23 cellular contexts compared by ENCODE assay signal in genomic region chr7:33862946-33863814, GRCh38. TPM values are rescaled to one million over a fixed set of nuclear protein-coding genes. Genes with fewer than 3 reads are reported as not detected.
A peak's percentile ranks its signal among the peaks of the same experiment; 100 is the strongest.
DNase-seq lines count a peak whose midpoint lies in the region; ATAC-seq and TF ChIP-seq lines count a peak whose summit lies in the region.
"Had no signal": no experiment of that assay in that cellular context is flagged by ENCODE, and none has a peak within 500 bp of the region (broad histone marks: within the 10 kb centered on the region; RNA-seq: fewer than 3 reads in every experiment).

No MANE protein-coding gene starts in this region.

- in situ Hi-C loops in GM23248 (cut with MboI), result no loop called here

- ATAC-seq in gastroesophageal sphincter (peak; percentile 63), GM21526 (IDR thresholded peaks at IDR 0.05; ENCODE audit: low FRiP score, unreplicated experiment) (no peak), GM19328 (IDR thresholded peaks at IDR 0.05; ENCODE audit: unreplicated experiment) (no peak)
- ATAC-seq: GM12878, mucosa of descending colon, WTC11 had no signal

- H3K36me3 ChIP-seq in GM23248 (ENCODE audit: low read depth) (no peaks in the 10 kb centered on the region), gastroesophageal sphincter (no peaks in the 10 kb centered on the region), H7 (replicated peaks; ENCODE audit: control insufficient read depth, insufficient read depth, low read length) (no peaks in the 10 kb centered on the region)
- H3K36me3 ChIP-seq: vagina had no signal

- peak; percentile 41 for DNase-seq in GM23248
- DNase-seq in medulla oblongata (ENCODE audit: extremely low spot score), result peak; percentile 53
- DNase-seq in superior temporal gyrus (ENCODE audit: extremely low spot score), result peak; percentile 63
- DNase-seq in erythroblast (lab: John Stamatoyannopoulos, UW), result no peak
- DNase-seq in H7, result no peak
- DNase-seq: activated CD4-positive, alpha-beta T cell treated with anti-CD3 and anti-CD28 coated beads, Interleukin-2, amount 50 U/mL, for 4 hours; activated effector memory CD4-positive, alpha-beta T cell treated with anti-CD3 and anti-CD28 coated beads, Interleukin-2, amount 50 U/mL, for 16 hours; CD4-positive, alpha-beta T cell; GF-D8; H9; mucosa of descending colon; NCI-H1105 treated with DMSO at 0.1 percent for 48 hours; NCI-H2081 treated with DMSO at 0.1 percent for 48 hours; NCI-H524; RPMI8226; stimulated activated CD8-positive, alpha-beta memory T cell treated with anti-CD3 and anti-CD28 coated beads, Interleukin-4, amount 100 ng/mL, for 48 hours had no signal

- no peaks in the 10 kb centered on the region for H4K20me1 ChIP-seq in GM23248 (ENCODE audit: insufficient read depth)

- H3F3A ChIP-seq in GM23248 (ENCODE audit: insufficient read depth), result peaks cover 9% of the 10 kb centered on the region

- H3K4me2 ChIP-seq in GM23248 (ENCODE audit: unreplicated experiment), result no peak overlapping the region

- H3K9ac ChIP-seq in GM23248, result no peak overlapping the region

- TF ChIP-seq POLR2A in gastroesophageal sphincter (IDR thresholded peaks at IDR 0.05), result no peak
- no peak for TF ChIP-seq POLR2A in erythroblast (IDR thresholded peaks at IDR 0.05; ENCODE audit: low read length)

- H3K4me3 ChIP-seq in GM23248 (no peak overlapping the region), gastroesophageal sphincter (no peak overlapping the region), H7 (ENCODE audit: insufficient read depth, low read depth, low read length) (no peak overlapping the region)
- H3K4me3 ChIP-seq: GM12878, mucosa of descending colon, vagina had no signal

- TF ChIP-seq CTCF in gastroesophageal sphincter (IDR thresholded peaks at IDR 0.05), result no peak

- no peaks in the 10 kb centered on the region for H3K27me3 ChIP-seq in GM23248 (replicated peaks; ENCODE audit: insufficient read depth)
- H3K27me3 ChIP-seq in gastroesophageal sphincter, result no peaks in the 10 kb centered on the region
- no peaks in the 10 kb centered on the region for H3K27me3 ChIP-seq in H7 (ENCODE audit: control insufficient read depth, insufficient read depth, low read length)
- H3K27me3 ChIP-seq: vagina had no signal

- WGBS in GM23248 (ENCODE audit: low coverage in 1 of 2, low lambda C conversion rate in 2 of 2, missing lambda C conversion rate in 2 of 2), 2 experiments, result 38% methylated on average over 10 of the region's 10 CpGs
- 69 to 81% methylated on average over 3 to 8 of the region's 10 CpGs for WGBS in gastroesophageal sphincter (ENCODE audit: low coverage in 1 of 2), 2 donors

- H3K4me1 ChIP-seq in GM23248 (ENCODE audit: insufficient read depth) (peaks cover 11% of the 10 kb centered on the region), gastroesophageal sphincter (peaks cover 0 to 4% (median 0%) of the 10 kb centered on the region in 3 donors)
- H3K4me1 ChIP-seq: vagina had no signal

- H2AFZ ChIP-seq in GM23248, result peak overlapping the region; percentile 43; the same call in 1 of the 2 replicates

- no peaks in the 10 kb centered on the region for H3K9me2 ChIP-seq in GM23248 (ENCODE audit: insufficient read depth)

- H3K27ac ChIP-seq in GM23248 (no peak overlapping the region), gastroesophageal sphincter (no peak overlapping the region)
- H3K27ac ChIP-seq: vagina had no signal

- H3K9me3 ChIP-seq in GM23248 (ENCODE audit: low read depth) (no peaks in the 10 kb centered on the region), gastroesophageal sphincter (no peaks in the 10 kb centered on the region)
- H3K9me3 ChIP-seq: mucosa of descending colon, vagina had no signal

- H3K79me2 ChIP-seq in GM23248 (ENCODE audit: insufficient read depth), result no peaks in the 10 kb centered on the region

- TF ChIP-seq EP300 in gastroesophageal sphincter (IDR thresholded peaks at IDR 0.05), result no peak

RNA-seq across cellular contexts. Expression of gene BMPER, which starts 42.2 kb away (rescaled TPM):
- 85.2 and 97.3 TPM in 2 replicates for total RNA-seq in GM23248 (2014; rRNA removed; shearing (Covaris generic))
- polyA plus RNA-seq in GM23248 (2016; fragmentation: Nextera tagmentation; extraction: Ambion mirVana), result 40.5 TPM in 2 replicates
- 10 to 100 TPM in 2 of 4 donors, 1 to 10 TPM in 2; 1.0 to 22.5 (median 12.0) TPM for total RNA-seq in gastroesophageal sphincter
- total RNA-seq in H7 (2014; rRNA removed; shearing (Covaris generic)), result 0.41 and 2.4 TPM in 2 replicates
- total RNA-seq: CD4-positive, alpha-beta T cell; GM12878; neural crest cell had no signal

Comparison
In these comparisons a context has a peak if more than half of its experiments do, and no peak if none do; other contexts are left out.
1. DNase-seq: peak in GM23248 (single experiment), medulla oblongata (single experiment) and superior temporal gyrus (single experiment); none in erythroblast (0 of 2) and H7 (single experiment).